1 cellular context compared by ENCODE assay signal in the genomic region with DNA sequence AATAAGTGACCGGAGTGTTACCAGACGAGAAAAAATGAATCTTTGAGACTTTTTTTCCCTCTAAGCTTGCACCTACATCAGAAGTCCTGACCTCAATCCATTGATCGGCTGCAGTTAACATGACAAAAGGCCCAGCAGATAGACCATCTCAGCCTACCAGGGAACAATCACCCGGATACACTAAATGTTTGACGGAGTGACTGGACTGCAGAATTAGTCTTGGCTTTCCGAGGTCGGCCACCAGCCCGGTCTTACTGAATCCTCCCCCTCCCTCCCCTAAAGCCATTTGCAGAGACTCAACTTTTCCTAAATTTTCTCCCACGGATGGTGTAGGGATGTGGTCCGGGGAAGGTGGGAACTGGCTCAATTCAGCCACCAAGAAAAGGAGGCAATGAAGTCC.
TF ChIP-seq lines count a peak whose summit lies in the region.

No MANE protein-coding gene starts in this region.

TF ChIP-seq in WTC11, 78 proteins besides CTCF, POLR2A, EP300 and RAD21 (continued from another document):
- TF ChIP-seq, protein P1, sequence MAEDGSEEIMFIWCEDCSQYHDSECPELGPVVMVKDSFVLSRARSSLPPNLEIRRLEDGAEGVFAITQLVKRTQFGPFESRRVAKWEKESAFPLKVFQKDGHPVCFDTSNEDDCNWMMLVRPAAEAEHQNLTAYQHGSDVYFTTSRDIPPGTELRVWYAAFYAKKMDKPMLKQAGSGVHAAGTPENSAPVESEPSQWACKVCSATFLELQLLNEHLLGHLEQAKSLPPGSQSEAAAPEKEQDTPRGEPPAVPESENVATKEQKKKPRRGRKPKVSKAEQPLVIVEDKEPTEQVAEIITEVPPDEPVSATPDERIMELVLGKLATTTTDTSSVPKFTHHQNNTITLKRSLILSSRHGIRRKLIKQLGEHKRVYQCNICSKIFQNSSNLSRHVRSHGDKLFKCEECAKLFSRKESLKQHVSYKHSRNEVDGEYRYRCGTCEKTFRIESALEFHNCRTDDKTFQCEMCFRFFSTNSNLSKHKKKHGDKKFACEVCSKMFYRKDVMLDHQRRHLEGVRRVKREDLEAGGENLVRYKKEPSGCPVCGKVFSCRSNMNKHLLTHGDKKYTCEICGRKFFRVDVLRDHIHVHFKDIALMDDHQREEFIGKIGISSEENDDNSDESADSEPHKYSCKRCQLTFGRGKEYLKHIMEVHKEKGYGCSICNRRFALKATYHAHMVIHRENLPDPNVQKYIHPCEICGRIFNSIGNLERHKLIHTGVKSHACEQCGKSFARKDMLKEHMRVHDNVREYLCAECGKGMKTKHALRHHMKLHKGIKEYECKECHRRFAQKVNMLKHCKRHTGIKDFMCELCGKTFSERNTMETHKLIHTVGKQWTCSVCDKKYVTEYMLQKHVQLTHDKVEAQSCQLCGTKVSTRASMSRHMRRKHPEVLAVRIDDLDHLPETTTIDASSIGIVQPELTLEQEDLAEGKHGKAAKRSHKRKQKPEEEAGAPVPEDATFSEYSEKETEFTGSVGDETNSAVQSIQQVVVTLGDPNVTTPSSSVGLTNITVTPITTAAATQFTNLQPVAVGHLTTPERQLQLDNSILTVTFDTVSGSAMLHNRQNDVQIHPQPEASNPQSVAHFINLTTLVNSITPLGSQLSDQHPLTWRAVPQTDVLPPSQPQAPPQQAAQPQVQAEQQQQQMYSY (CRISPR knock-in tag; IDR thresholded peaks at IDR 0.05), result no peak
- 0 out of 2 replicates have a peak, but pooled peaks have one; percentile 13 for TF ChIP-seq ZNF423 (CRISPR knock-in tag; IDR thresholded peaks at IDR 0.05)
